In genomic region chr17:28189667-28190066, GRCh38 we compare ENCODE assay signal across 1 cellular context.
TF ChIP-seq lines count a peak whose summit lies in the region.

No MANE protein-coding gene starts in this region.

TF ChIP-seq in K562, 482 proteins besides CTCF, POLR2A, EP300 and RAD21 (continued from another document and continues in another):
- TF ChIP-seq PML (IDR thresholded peaks at IDR 0.05; ENCODE audit: low read length), result peak; percentile 61; the same call in 1 of the 2 replicates
- TF ChIP-seq CBX3 (IDR thresholded peaks at IDR 0.05; ENCODE audit: borderline replicate concordance in 1 of 2, low read length in 2 of 2), result no peak
- TF ChIP-seq MTF1 (CRISPR knock-in tag; IDR thresholded peaks at IDR 0.05; ENCODE audit: borderline replicate concordance), result no peak
- TF ChIP-seq POLR3G (IDR thresholded peaks at IDR 0.05; ENCODE audit: extremely low read depth, insufficient read length, insufficient replicate concordance), result no peak
- TF ChIP-seq XRCC4 (IDR thresholded peaks at IDR 0.05; ENCODE audit: extremely low read depth, insufficient read depth, insufficient read length), result no peak
- TF ChIP-seq ZNF318 (IDR thresholded peaks at IDR 0.05; ENCODE audit: borderline replicate concordance in 1 of 2, low read depth in 1 of 2), result no peak
- TF ChIP-seq ZBTB12 (CRISPR knock-in tag; IDR thresholded peaks at IDR 0.05), result no peak
- TF ChIP-seq CBFA2T3 (IDR thresholded peaks at IDR 0.05), result peak; percentile 87
- no peak for TF ChIP-seq TRIM25 (IDR thresholded peaks at IDR 0.05; ENCODE audit: borderline replicate concordance)
- no peak for TF ChIP-seq ARID3B (CRISPR knock-in tag; IDR thresholded peaks at IDR 0.05; ENCODE audit: borderline replicate concordance)
- TF ChIP-seq HOXB6 (CRISPR knock-in tag; IDR thresholded peaks at IDR 0.05; ENCODE audit: borderline replicate concordance), result no peak
- TF ChIP-seq PREB (CRISPR knock-in tag; IDR thresholded peaks at IDR 0.05), result no peak
- no peak for TF ChIP-seq ZBTB33 (CRISPR knock-in tag; IDR thresholded peaks at IDR 0.05)
- TF ChIP-seq ZNF436 (CRISPR knock-in tag; IDR thresholded peaks at IDR 0.05), result no peak
- no peak for TF ChIP-seq RBBP5 (IDR thresholded peaks at IDR 0.05; ENCODE audit: borderline replicate concordance, insufficient read depth, low read length, poor library complexity, severe bottlenecking)
- peak; percentile 89; the same call in 1 of the 2 replicates for TF ChIP-seq SOX6 (IDR thresholded peaks at IDR 0.05)
- TF ChIP-seq JUN (IDR thresholded peaks at IDR 0.05; ENCODE audit: borderline replicate concordance, low read depth, low read length), result no peak
- no peak for TF ChIP-seq JUN (CRISPR knock-in tag; IDR thresholded peaks at IDR 0.05; ENCODE audit: borderline replicate concordance)
- no peak for TF ChIP-seq SAFB (IDR thresholded peaks at IDR 0.05; ENCODE audit: borderline replicate concordance, low read depth, low read length)
- TF ChIP-seq ZSCAN32 (CRISPR knock-in tag; IDR thresholded peaks at IDR 0.05), result no peak
- TF ChIP-seq ZNF717 (CRISPR knock-in tag; IDR thresholded peaks at IDR 0.05), result no peak
- TF ChIP-seq ZNF197 (CRISPR knock-in tag; IDR thresholded peaks at IDR 0.05; ENCODE audit: low read depth), result 0 out of 2 replicates have a peak, but pooled peaks have one; percentile 43
- no peak for TF ChIP-seq THRB (CRISPR knock-in tag; conservative IDR thresholded peaks at IDR 0.05)
- TF ChIP-seq SNIP1 (IDR thresholded peaks at IDR 0.05; ENCODE audit: low read depth), result no peak
- TF ChIP-seq ZNF146 (CRISPR knock-in tag; IDR thresholded peaks at IDR 0.05; ENCODE audit: unreplicated experiment), result no peak
- no peak for TF ChIP-seq ZNF592 (IDR thresholded peaks at IDR 0.05)
- TF ChIP-seq ID3 (CRISPR knock-in tag; IDR thresholded peaks at IDR 0.05), result no peak
- no peak for TF ChIP-seq ID3 (tag; IDR thresholded peaks at IDR 0.05)
- TF ChIP-seq NCOA6 (IDR thresholded peaks at IDR 0.05), result no peak
- no peak for TF ChIP-seq MITF (IDR thresholded peaks at IDR 0.05)
